13 cellular contexts compared by ENCODE assay signal in the genomic region with DNA sequence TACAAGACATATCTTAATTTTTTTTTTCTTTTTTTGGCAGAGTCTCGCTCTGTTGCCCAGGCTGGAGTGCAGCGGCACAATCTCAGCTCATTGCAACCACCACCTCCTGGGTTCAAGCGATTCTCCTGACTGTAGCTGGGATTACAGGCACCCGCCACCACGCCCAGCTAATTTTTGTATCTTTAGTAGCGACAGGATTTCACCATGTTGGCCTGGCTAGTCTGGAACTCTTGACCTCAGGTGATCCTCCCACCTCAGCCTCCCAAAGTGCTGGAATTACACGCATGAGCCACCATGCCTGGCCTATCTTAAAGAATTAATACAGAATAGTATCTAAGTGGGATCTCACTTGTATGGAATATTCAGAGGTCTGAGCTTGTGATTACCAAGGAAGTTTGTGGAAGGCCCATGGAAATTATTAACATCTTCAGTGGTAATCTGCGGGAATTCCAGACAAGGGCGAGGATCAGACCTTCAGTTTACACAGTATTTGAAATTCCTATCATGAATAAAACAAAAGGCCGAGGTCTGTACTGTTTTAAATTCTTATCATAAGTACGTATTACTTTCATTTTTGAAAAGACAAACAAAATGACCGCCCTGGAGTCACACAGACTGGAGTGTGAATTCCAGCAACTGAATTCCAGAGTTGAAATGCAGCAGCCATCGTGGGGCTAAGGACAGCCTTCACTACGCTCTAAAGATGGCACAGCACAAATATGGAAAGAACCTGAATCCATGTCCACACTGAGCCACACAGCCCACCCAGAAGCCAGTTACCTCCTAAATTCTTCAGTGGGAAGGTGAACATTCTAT. TPM values are rescaled to one million over a fixed set of nuclear protein-coding genes. Genes with fewer than 3 reads are reported as not detected.
A peak's percentile ranks its signal among the peaks of the same experiment; 100 is the strongest.
DNase-seq lines count a peak whose midpoint lies in the region; ATAC-seq, FAIRE-seq and TF ChIP-seq lines count a peak whose summit lies in the region.
"Had no signal": no experiment of that assay in that cellular context is flagged by ENCODE, and none has a peak within 500 bp of the region (broad histone marks: within the 10 kb centered on the region; RNA-seq: fewer than 3 reads in every experiment).

No MANE protein-coding gene starts in this region.

- no peak for TF ChIP-seq CTCF in pancreas (IDR thresholded peaks at IDR 0.05)

- no peaks in the 10 kb centered on the region for H3K27me3 ChIP-seq in pancreas

- DNase-seq in EH (ENCODE audit: low read depth) = peak; percentile 81
- peak; percentile 100 for DNase-seq in RCC 7860 (ENCODE audit: low spot score)
- peak; percentile 94 for DNase-seq in glomerular visceral epithelial cell (ENCODE audit: extremely low spot score)
- peak in 4 of 6 donors; percentile 7 to 54 (median 14) for DNase-seq in pancreas
- no peak for DNase-seq in NCI-H2081 treated with DMSO at 0.1 percent for 48 hours (lab: John Stamatoyannopoulos, UW)
- DNase-seq in NCI-H2107 (lab: John Stamatoyannopoulos, UW) = no peak
- DNase-seq: activated CD4-positive, alpha-beta T cell treated with anti-CD3 and anti-CD28 coated beads, Interleukin-2, amount 10 ng/mL, durations not matched to agents 24 days and 14 days; NCI-H1436 treated with DMSO at 0.1 percent for 48 hours had no signal

- no peaks in the 10 kb centered on the region for H3K36me3 ChIP-seq in pancreas
- H3K36me3 ChIP-seq: heart left ventricle had no signal

- intact Hi-C loops in pancreas (cut with DNase I) = no loop called here

- peaks cover 0 to 24% (median 13%) of the 10 kb centered on the region in 3 donors for H3K4me1 ChIP-seq in pancreas
- H3K4me1 ChIP-seq: psoas muscle had no signal

- 48 to 52% methylated on average over 14 of the region's 14 CpGs for WGBS in pancreas, 2 donors

- ATAC-seq in pancreas (peak; percentile 57 to 82 (median 76)), HG02763 (IDR thresholded peaks at IDR 0.05; ENCODE audit: unreplicated experiment) (no peak), HG03280 (IDR thresholded peaks at IDR 0.05; ENCODE audit: unreplicated experiment) (no peak)
- ATAC-seq: heart left ventricle, psoas muscle had no signal

- FAIRE-seq in RCC 7860 (lab: Jason Lieb, UNC) = peak; percentile 99
- FAIRE-seq in pancreas (lab: Jason Lieb, UNC) = peak; percentile 26
- FAIRE-seq: D721Med had no signal

- peak overlapping the region; percentile 17 to 83 (median 59) for H3K27ac ChIP-seq in pancreas
- H3K27ac ChIP-seq: psoas muscle had no signal

- H3K4me3 ChIP-seq in pancreas = no peak overlapping the region
- H3K4me3 ChIP-seq: heart left ventricle, psoas muscle had no signal

- no peaks in the 10 kb centered on the region for H3K9me3 ChIP-seq in pancreas
- H3K9me3 ChIP-seq: heart left ventricle, psoas muscle had no signal

RNA-seq across cellular contexts. Expression of a gene that starts 16.7 kb away (rescaled TPM):
- 10 to 100 TPM in 1 of 6 donors, 1 to 10 TPM in 5; 3.7 to 14.0 (median 4.3) TPM for total RNA-seq in pancreas
- 10 to 100 TPM in 1 of 2 donors, 1 to 10 TPM in 1; 6.0 to 12.3 TPM for polyA plus RNA-seq in pancreas
- total RNA-seq: activated CD4-positive, alpha-beta T cell treated with anti-CD3 and anti-CD28 coated beads, Interleukin-2, amount 10 ng/mL, durations not matched to agents 24 days and 14 days; psoas muscle had no signal
- polyA plus RNA-seq: heart left ventricle, psoas muscle had no signal

RNA-seq across cellular contexts. Expression of a gene that starts 39.1 kb away (rescaled TPM):
- total RNA-seq in pancreas = 10 to 100 TPM in 1 of 6 donors, 1 to 10 TPM in 5; 2.1 to 10.7 (median 3.9) TPM
- 1 to 10 TPM; 2.7 to 3.7 TPM for polyA plus RNA-seq in pancreas

Comparison
In these comparisons a context has a peak if more than half of its experiments do, and no peak if none do; other contexts are left out.
1. DNase-seq: peak in EH (single experiment), RCC 7860 (single experiment), glomerular visceral epithelial cell (single experiment) and pancreas (4 of 6); none in NCI-H2081 treated with DMSO at 0.1 percent for 48 hours (single experiment) and NCI-H2107 (single experiment).
2. ATAC-seq: peak in pancreas (4 of 4); none in HG02763 (single experiment) and HG03280 (single experiment).